ENCODE assay signal across 15 cellular contexts in genomic region chr16:2708290-2708639, GRCh38. TPM values are rescaled to one million over a fixed set of nuclear protein-coding genes. Genes with fewer than 3 reads are reported as not detected.
DNase-seq lines count a peak whose midpoint lies in the region; ATAC-seq and TF ChIP-seq lines count a peak whose summit lies in the region.
"Had no signal": no experiment of that assay in that cellular context is flagged by ENCODE, and none has a peak within 500 bp of the region (broad histone marks: within the 10 kb centered on the region; RNA-seq: fewer than 3 reads in every experiment).

No MANE protein-coding gene starts in this region.

- H3K27me3 Mint-ChIP-seq in Calu3 (ENCODE audit: unreplicated experiment), result peaks cover 17% of the 10 kb centered on the region
- H3K27me3 Mint-ChIP-seq in stimulated activated naive B cell treated with anti-CD40 and anti-IgM and Interleukin-4, amounts not matched to agents 10 μg/mL and 1 μg/mL and 100 μg/mL, for 72 hours, result no peaks in the 10 kb centered on the region

- H3K27ac ChIP-seq in right cardiac atrium (ENCODE audit: low read length) (no peak overlapping the region), RWPE1 (peak overlapping the region; percentile 33), tibial nerve (no peak overlapping the region)

- H3K4me3 ChIP-seq in right cardiac atrium (ENCODE audit: low read length) (no peak overlapping the region), tibial nerve (no peak overlapping the region)

- TF ChIP-seq POLR2A in tibial nerve (IDR thresholded peaks at IDR 0.05), result no peak

- 93% methylated on average over 14 of the region's 14 CpGs for WGBS in right cardiac atrium
- WGBS in tibial nerve, 2 donors, result 91 to 93% methylated on average over 14 of the region's 14 CpGs

- peaks cover 63% of the 10 kb centered on the region for H3K36me3 Mint-ChIP-seq in Calu3 (ENCODE audit: insufficient read depth, unreplicated experiment)
- H3K36me3 Mint-ChIP-seq in stimulated activated naive B cell treated with anti-CD40 and anti-IgM and Interleukin-4, amounts not matched to agents 10 μg/mL and 1 μg/mL and 100 μg/mL, for 72 hours, result peaks cover 13 to 39% of the 10 kb centered on the region in 2 donors

- POLR2A ChIA-PET in RWPE1 (lab: Yijun Ruan, JAX; ENCODE audit: low non-redundant PET), result no interaction called here

- TF ChIP-seq CTCF in Calu3 (IDR thresholded peaks at IDR 0.05; ENCODE audit: unreplicated experiment) (no peak), RWPE1 (conservative IDR thresholded peaks at IDR 0.05; ENCODE audit: low read depth) (no peak), tibial nerve (IDR thresholded peaks at IDR 0.05) (no peak)

- ATAC-seq in right cardiac atrium (no peak), left ventricle myocardium superior (no peak), HG03095 (IDR thresholded peaks at IDR 0.05; ENCODE audit: unreplicated experiment) (no peak)
- ATAC-seq in stimulated activated naive B cell treated with anti-CD40 and anti-IgM and Interleukin-4, amounts not matched to agents 10 μg/mL and 1 μg/mL and 100 μg/mL, for 72 hours (replicated peaks), result no peak
- ATAC-seq: CD8-positive, alpha-beta T cell had no signal

- H3K27ac Mint-ChIP-seq in Calu3 (ENCODE audit: unreplicated experiment), result no peak overlapping the region
- H3K27ac Mint-ChIP-seq in stimulated activated naive B cell treated with anti-CD40 and anti-IgM and Interleukin-4, amounts not matched to agents 10 μg/mL and 1 μg/mL and 100 μg/mL, for 72 hours, result peak overlapping the region; percentile 56
- H3K27ac Mint-ChIP-seq: CD8-positive, alpha-beta T cell had no signal

- peak in 2 of 3 donors; percentile 7 to 41 for DNase-seq in right cardiac atrium
- no peak for DNase-seq in left ventricle myocardium superior
- no peak for DNase-seq in Calu3
- DNase-seq in RWPE1 (ENCODE audit: low spot score), result no peak
- no peak for DNase-seq in stimulated activated naive B cell treated with anti-CD40 and anti-IgM and Interleukin-4, amounts not matched to agents 10 μg/mL and 1 μg/mL and 100 μg/mL, for 72 hours
- no peak for DNase-seq in tibial nerve (ENCODE audit: low spot score in 2 of 2)
- DNase-seq: CD8-positive, alpha-beta T cell; COR-L47; DND-41; GDM1; GOT3; H9 had no signal

- H3K4me1 Mint-ChIP-seq in Calu3 (ENCODE audit: low read depth, unreplicated experiment), result no peaks in the 10 kb centered on the region
- peaks cover 9 to 10% of the 10 kb centered on the region in 2 donors for H3K4me1 Mint-ChIP-seq in stimulated activated naive B cell treated with anti-CD40 and anti-IgM and Interleukin-4, amounts not matched to agents 10 μg/mL and 1 μg/mL and 100 μg/mL, for 72 hours
- H3K4me1 Mint-ChIP-seq: CD14-positive monocyte, H9 had no signal

- BruUV-seq in Calu3 (replicated peaks; lab: Mats Ljungman, UMichigan), result TSS peak; percentile 43

- H3K9me3 Mint-ChIP-seq in Calu3 (ENCODE audit: low read depth, unreplicated experiment), result no peaks in the 10 kb centered on the region
- no peaks in the 10 kb centered on the region for H3K9me3 Mint-ChIP-seq in stimulated activated naive B cell treated with anti-CD40 and anti-IgM and Interleukin-4, amounts not matched to agents 10 μg/mL and 1 μg/mL and 100 μg/mL, for 72 hours
- H3K9me3 Mint-ChIP-seq: CD8-positive, alpha-beta T cell; H9 had no signal

- H3K9me3 ChIP-seq in right cardiac atrium (ENCODE audit: control insufficient read depth, low read length) (no peaks in the 10 kb centered on the region), tibial nerve (no peaks in the 10 kb centered on the region)
- H3K9me3 ChIP-seq: BE2C had no signal

- CTCF ChIA-PET in Calu3 (lab: Charles Lee), result no interaction called here
- CTCF ChIA-PET in RWPE1 (lab: Yijun Ruan, JAX), result interaction anchor here (0.6 to 1.1 kb wide), 2 partner anchors 9 to 12 kb away, joined by 3 to 4 read pairs; no protein-coding TSS in a partner anchor

- no peaks in the 10 kb centered on the region for H3K27me3 ChIP-seq in right cardiac atrium (ENCODE audit: control insufficient read depth, insufficient read depth)
- no peaks in the 10 kb centered on the region for H3K27me3 ChIP-seq in tibial nerve
- H3K27me3 ChIP-seq: BE2C had no signal

- no peak overlapping the region for H3K4me3 Mint-ChIP-seq in Calu3 (ENCODE audit: low read depth, unreplicated experiment)
- no peak overlapping the region for H3K4me3 Mint-ChIP-seq in stimulated activated naive B cell treated with anti-CD40 and anti-IgM and Interleukin-4, amounts not matched to agents 10 μg/mL and 1 μg/mL and 100 μg/mL, for 72 hours
- H3K4me3 Mint-ChIP-seq: CD14-positive monocyte; CD8-positive, alpha-beta T cell; H9 had no signal

- H3K4me1 ChIP-seq in right cardiac atrium (ENCODE audit: control insufficient read depth, insufficient read depth, low read length) (no peaks in the 10 kb centered on the region), tibial nerve (no peaks in the 10 kb centered on the region)
- H3K4me1 ChIP-seq: BE2C had no signal

- peaks cover 0 to 72% (median 2%) of the 10 kb centered on the region in 3 donors for H3K36me3 ChIP-seq in tibial nerve

- intact Hi-C loops in right cardiac atrium (cut with DNase I), result no loop called here
- intact Hi-C loops in left ventricle myocardium superior (cut with micrococcal nuclease), result no loop called here
- intact Hi-C loops in Calu3 (cut with micrococcal nuclease; ENCODE audit: unreplicated experiment), result no loop called here

- no peak for TF ChIP-seq EP300 in tibial nerve (IDR thresholded peaks at IDR 0.05)

RNA-seq across cellular contexts. Expression of gene PRSS27, which starts 11.8 kb away (rescaled TPM):
- total RNA-seq in right cardiac atrium (under 1 TPM; 0.32 to 0.64 (median 0.37) TPM), left ventricle myocardium superior (0.12 TPM), Calu3 (2022) (2.0 and 2.4 TPM in 2 replicates), tibial nerve (1 to 10 TPM; 1.3 to 4.2 (median 2.4) TPM)
- 0.25 TPM for polyA plus RNA-seq in right cardiac atrium
- polyA plus RNA-seq: CD14-positive monocyte had no signal

RNA-seq across cellular contexts. Expression of gene KCTD5, which starts 25.9 kb away (rescaled TPM):
- 10 to 100 TPM; 10.6 to 13.7 (median 12.0) TPM for total RNA-seq in right cardiac atrium
- polyA plus RNA-seq in right cardiac atrium, result 11.1 TPM
- total RNA-seq in left ventricle myocardium superior, result 10.4 TPM
- 36.6 and 36.7 TPM in 2 replicates for total RNA-seq in Calu3 (2022)
- total RNA-seq in tibial nerve, result 10 to 100 TPM; 17.8 to 24.3 (median 21.2) TPM

RNA-seq across cellular contexts. Expression of gene SRRM2, which starts 44.2 kb away (rescaled TPM):
- total RNA-seq in right cardiac atrium (100 to 1,000 TPM; 299 to 352 (median 320) TPM), left ventricle myocardium superior (292 TPM), Calu3 (2022) (870 and 905 TPM in 2 replicates), tibial nerve (1,000 to 10,000 TPM in 1 of 4 donors, 100 to 1,000 TPM in 3; 843 to 1,374 (median 886) TPM)
- 402 TPM for polyA plus RNA-seq in right cardiac atrium

Comparison
In these comparisons a context has a peak if more than half of its experiments do, and no peak if none do; other contexts are left out.
1. DNase-seq: peak in right cardiac atrium (2 of 3); none in left ventricle myocardium superior (single experiment), Calu3 (single experiment), RWPE1 (single experiment), stimulated activated naive B cell treated with anti-CD40 and anti-IgM and Interleukin-4, amounts not matched to agents 10 μg/mL and 1 μg/mL and 100 μg/mL, for 72 hours (single experiment) and tibial nerve (0 of 2).